In genomic region chr5:151082274-151082902, GRCh38 we compare ENCODE assay signal across 8 cellular contexts. TPM values are rescaled to one million over a fixed set of nuclear protein-coding genes. Genes with fewer than 3 reads are reported as not detected.
DNase-seq lines count a peak whose midpoint lies in the region; ATAC-seq and TF ChIP-seq lines count a peak whose summit lies in the region.

No MANE protein-coding gene starts in this region.

- peak overlapping the region; percentile 100 for H3K27ac ChIP-seq in neutrophil

- H3K4me1 ChIP-seq in neutrophil (ENCODE audit: control insufficient read depth in 1 of 2, insufficient read depth in 1 of 2, low read depth in 1 of 2, low read length in 1 of 2) = peaks cover 75 to 76% of the 10 kb centered on the region in 2 experiments

- peak overlapping the region; percentile 96 to 97 for H3K4me3 ChIP-seq in neutrophil (ENCODE audit: low read depth in 1 of 2, low read length in 1 of 2)

- no peaks in the 10 kb centered on the region for H3K27me3 ChIP-seq in neutrophil

- peaks cover 11% of the 10 kb centered on the region for H3K36me3 ChIP-seq in neutrophil

- no peak for ATAC-seq in HG02610 (IDR thresholded peaks at IDR 0.05; ENCODE audit: unreplicated experiment)
- ATAC-seq in HG02759 (IDR thresholded peaks at IDR 0.05; ENCODE audit: unreplicated experiment) = no peak

- no peaks in the 10 kb centered on the region for H3K9me3 ChIP-seq in neutrophil

- peak; percentile 64 for DNase-seq in SIG-M5 treated with dmso at 0.1 percent for 504 hours (lab: John Stamatoyannopoulos, UW; ENCODE audit: unreplicated experiment)
- no peak for DNase-seq in SIG-M5 (lab: John Stamatoyannopoulos, UW)
- DNase-seq in NCI-H526 treated with DMSO at 0.1 percent for 48 hours (lab: John Stamatoyannopoulos, UW) = peak; percentile 47
- DNase-seq in dermis blood vessel endothelial cell = peak; percentile 63
- no peak for DNase-seq in stimulated activated CD4-positive, alpha-beta T cell treated with anti-CD3 and anti-CD28 coated beads, Interleukin-4, amount 100 ng/mL, for 4 hours

- no peak for TF ChIP-seq CTCF in neutrophil (IDR thresholded peaks at IDR 0.05)

RNA-seq across cellular contexts. Expression of gene TNIP1, which starts 1.6 kb away (rescaled TPM):
- total RNA-seq in dermis blood vessel endothelial cell = 104 and 148 TPM in 2 replicates

Comparison
In these comparisons a context has a peak if more than half of its experiments do, and no peak if none do; other contexts are left out.
1. DNase-seq: peak in SIG-M5 treated with dmso at 0.1 percent for 504 hours (single experiment), NCI-H526 treated with DMSO at 0.1 percent for 48 hours (single experiment) and dermis blood vessel endothelial cell (single experiment); none in SIG-M5 (single experiment) and stimulated activated CD4-positive, alpha-beta T cell treated with anti-CD3 and anti-CD28 coated beads, Interleukin-4, amount 100 ng/mL, for 4 hours (0 of 2).